Comparison of ENCODE assay signal across 32 cellular contexts in the genomic region with DNA sequence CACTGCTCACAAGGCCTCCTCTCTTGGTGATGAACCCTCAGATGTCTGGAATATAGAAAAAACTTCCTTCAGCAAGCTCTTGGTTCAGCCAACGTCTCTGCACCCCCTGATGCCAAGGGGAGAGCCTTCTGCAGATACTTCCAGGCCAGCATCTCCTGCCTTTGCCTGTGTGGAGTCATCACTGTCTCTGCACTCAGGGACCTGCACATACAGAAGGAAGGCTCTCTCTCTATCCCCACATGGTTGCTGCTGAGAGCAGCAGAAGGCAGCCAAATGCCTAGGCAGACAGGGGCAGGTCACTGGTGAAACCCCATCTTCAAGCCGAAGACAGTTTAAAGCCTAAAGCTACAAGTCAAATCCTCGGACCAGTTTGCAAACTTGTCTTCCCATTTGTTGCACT.
"Had no signal": no experiment of that assay in that cellular context is flagged by ENCODE, and none has a peak within 500 bp of the region (broad histone marks: within the 10 kb centered on the region; RNA-seq: fewer than 3 reads in every experiment).

No MANE protein-coding gene starts in this region.

- H3K27me3 Mint-ChIP-seq: activated B cell treated with CpG ODN at 0.5 μM for 24 hours had no signal

- H3K36me3 ChIP-seq: adrenal gland, breast epithelium had no signal

- ATAC-seq: activated naive CD4-positive, alpha-beta T cell treated with anti-CD3 and anti-CD28 coated beads, Interleukin-2, amount 50 U/mL, for 72 hours; activated T-cell treated with anti-CD3 and anti-CD28 coated beads, Interleukin-2, amount 50 U/mL, for 4 hours; body of pancreas; PC-3 had no signal

- H3K36me3 Mint-ChIP-seq: activated CD4-positive, alpha-beta memory T cell treated with anti-CD3 and anti-CD28 coated beads for 36 hours had no signal

- H3K27ac ChIP-seq: adrenal gland, body of pancreas, breast epithelium had no signal

- H3K9me3 ChIP-seq: adrenal gland had no signal

- DNase-seq: activated B cell treated with CpG ODN at 0.5 μM for 24 hours; activated CD4-positive, alpha-beta memory T cell treated with anti-CD3 and anti-CD28 coated beads for 36 hours; activated CD4-positive, alpha-beta T cell treated with anti-CD3 and anti-CD28 coated beads for 4 hours; activated CD4-positive, alpha-beta T cell treated with anti-CD3 and anti-CD28 coated beads, Interleukin-2, amount 50 U/mL, for 1 hour; activated CD4-positive, CD25-positive, alpha-beta regulatory T cell treated with anti-CD3 and anti-CD28 coated beads, Interleukin-2, amount 50 U/mL, for 72 hours; activated CD8-positive, alpha-beta memory T cell treated with anti-CD3 and anti-CD28 coated beads, Interleukin-2, amount 50 U/mL, for 4 hours; activated gamma-delta T cell treated with Interleukin-2 at 50 U/mL for 16 hours; activated naive CD4-positive, alpha-beta T cell treated with anti-CD3 and anti-CD28 coated beads for 36 hours; activated T-cell treated with anti-CD3 and anti-CD28 coated beads for 4 hours; activated T-cell treated with anti-CD3 and anti-CD28 coated beads, Interleukin-2, amount 50 U/mL, for 4 hours; body of pancreas; caudate nucleus; cerebellar nuclear complex; Karpas-422; KBM-7; NCI-H1105; NCI-H1417 treated with DMSO at 0.1 percent for 48 hours; NCI-H187 treated with DMSO at 0.1 percent for 48 hours; NCI-H2081; NCI-H2171 treated with DMSO at 0.1 percent for 48 hours; NCI-H2227 treated with DMSO at 0.1 percent for 48 hours; NCI-H446 treated with DMSO at 0.1 percent for 48 hours; NCI-H69; NK-92 treated with Interleukin-12 subunit alpha and Interleukin-12 subunit beta, amount 100 ng/mL, for 24 hours; PC-3; Right ventricle myocardium superior; T1000 had no signal

- FAIRE-seq: astrocyte had no signal

- H3K4me3 Mint-ChIP-seq: activated B cell treated with CpG ODN at 0.5 μM for 24 hours; activated CD4-positive, alpha-beta memory T cell treated with anti-CD3 and anti-CD28 coated beads for 36 hours; activated naive CD4-positive, alpha-beta T cell treated with anti-CD3 and anti-CD28 coated beads for 36 hours; activated T-cell treated with anti-CD3 and anti-CD28 coated beads, Interleukin-2, amount 50 U/mL, for 4 hours; activated T-helper 1 cell treated with anti-CD3 and anti-CD28 coated beads, Interleukin-12 subunit alpha, Interleukin-12 subunit beta, Interleukin-2, Interleukin-4 antibody, amounts not matched to agents 30 ng/mL and 10 ng/mL and 1 ng/mL, durations not matched to agents 14 hours and 24 hours and 36 hours had no signal

- H3K27me3 ChIP-seq: adrenal gland, body of pancreas, breast epithelium had no signal

- H3K4me3 ChIP-seq: adrenal gland, body of pancreas, breast epithelium had no signal

- H3K9me3 Mint-ChIP-seq: activated CD4-positive, alpha-beta memory T cell treated with anti-CD3 and anti-CD28 coated beads for 36 hours had no signal

- H3K27ac Mint-ChIP-seq: activated B cell treated with CpG ODN at 0.5 μM for 24 hours; activated CD4-positive, alpha-beta memory T cell treated with anti-CD3 and anti-CD28 coated beads for 36 hours; activated naive CD4-positive, alpha-beta T cell treated with anti-CD3 and anti-CD28 coated beads for 36 hours; activated naive CD4-positive, alpha-beta T cell treated with anti-CD3 and anti-CD28 coated beads, Interleukin-2, amount 50 U/mL, for 72 hours; activated T-helper 1 cell treated with anti-CD3 and anti-CD28 coated beads, Interleukin-12 subunit alpha, Interleukin-12 subunit beta, Interleukin-2, Interleukin-4 antibody, amounts not matched to agents 30 ng/mL and 10 ng/mL and 1 ng/mL, durations not matched to agents 14 hours and 24 hours and 36 hours had no signal
